ENCODE assay signal across 24 cellular contexts in genomic region chr2:159012142-159012541, GRCh38.
"Had no signal": no experiment of that assay in that cellular context is flagged by ENCODE, and none has a peak within 500 bp of the region (broad histone marks: within the 10 kb centered on the region; RNA-seq: fewer than 3 reads in every experiment).

No MANE protein-coding gene starts in this region.

- DNase-seq: activated CD4-positive, alpha-beta memory T cell treated with anti-CD3 and anti-CD28 coated beads for 36 hours; activated CD4-positive, alpha-beta T cell treated with anti-CD3 and anti-CD28 coated beads for 4 hours; activated T-cell treated with anti-CD3 and anti-CD28 coated beads for 4 hours; amygdala; effector CD4-positive, alpha-beta T cell; esophagus squamous epithelium; foreskin keratinocyte; kidney glomerular epithelial cell; stimulated activated CD4-positive, alpha-beta T cell treated with anti-CD3 and anti-CD28 coated beads, Interleukin-4, amount 100 ng/mL, for 1 hour; stomach; testis; upper lobe of right lung had no signal

- H3K4me3 ChIP-seq: esophagus squamous epithelium, SK-N-MC, skin epidermis, stomach, testis, upper lobe of right lung had no signal

- H3K27ac Mint-ChIP-seq: activated CD4-positive, alpha-beta memory T cell treated with anti-CD3 and anti-CD28 coated beads for 36 hours; activated naive CD8-positive, alpha-beta T cell; activated T-helper 1 cell treated with anti-CD3 and anti-CD28 coated beads, Interleukin-12 subunit alpha, Interleukin-12 subunit beta, Interleukin-2, Interleukin-4 antibody, amounts not matched to agents 30 ng/mL and 10 ng/mL and 1 ng/mL, durations not matched to agents 14 hours and 24 hours and 36 hours; brain; natural killer cell treated with Interleukin-12 subunit alpha and Interleukin-12 subunit beta and Interleukin-15 and Interleukin-18, amount 100 ng/mL, for 72 hours; stimulated activated effector memory CD8-positive, alpha-beta T cell treated with anti-CD3 and anti-CD28 coated beads, Interleukin-12 subunit alpha, Interleukin-12 subunit beta, amount 100 ng/mL, for 72 hours; T-helper 2 cell treated with Interferon-gamma antibody and Interleukin-4, amounts not matched to agents 5 μg/mL and 100 μg/mL, for 36 hours had no signal

- H3K36me3 Mint-ChIP-seq: stimulated activated effector memory CD8-positive, alpha-beta T cell treated with anti-CD3 and anti-CD28 coated beads, Interleukin-12 subunit alpha, Interleukin-12 subunit beta, amount 100 ng/mL, for 72 hours had no signal

- H2AFZ ChIP-seq: parathyroid adenoma had no signal

- ATAC-seq: foreskin keratinocyte; natural killer cell treated with Interleukin-12 subunit alpha and Interleukin-12 subunit beta and Interleukin-15 and Interleukin-18, amount 100 ng/mL, for 72 hours; stimulated activated effector memory CD8-positive, alpha-beta T cell treated with anti-CD3 and anti-CD28 coated beads, Interleukin-12 subunit alpha, Interleukin-12 subunit beta, amount 100 ng/mL, for 72 hours; upper lobe of right lung had no signal

- FAIRE-seq: endothelial cell of umbilical vein, TTC549 had no signal

- H3K9ac ChIP-seq: parathyroid adenoma had no signal

- H3K9me3 ChIP-seq: testis had no signal

- H3K27ac ChIP-seq: foreskin keratinocyte, neutrophil, parathyroid adenoma, SK-N-MC, stomach, testis, upper lobe of right lung had no signal

- H3K27me3 ChIP-seq: esophagus squamous epithelium, foreskin keratinocyte, neutrophil, stomach, testis, upper lobe of right lung had no signal

- H3K4me3 Mint-ChIP-seq: activated CD4-positive, alpha-beta memory T cell treated with anti-CD3 and anti-CD28 coated beads for 36 hours; activated naive CD8-positive, alpha-beta T cell; activated T-helper 1 cell treated with anti-CD3 and anti-CD28 coated beads, Interleukin-12 subunit alpha, Interleukin-12 subunit beta, Interleukin-2, Interleukin-4 antibody, amounts not matched to agents 30 ng/mL and 10 ng/mL and 1 ng/mL, durations not matched to agents 14 hours and 24 hours and 36 hours; brain; natural killer cell treated with Interleukin-12 subunit alpha and Interleukin-12 subunit beta and Interleukin-15 and Interleukin-18, amount 100 ng/mL, for 72 hours; stimulated activated effector memory CD8-positive, alpha-beta T cell treated with anti-CD3 and anti-CD28 coated beads, Interleukin-12 subunit alpha, Interleukin-12 subunit beta, amount 100 ng/mL, for 72 hours; T-helper 2 cell treated with Interferon-gamma antibody and Interleukin-4, amounts not matched to agents 5 μg/mL and 100 μg/mL, for 36 hours had no signal

- H3K4me1 ChIP-seq: testis had no signal

- H3K36me3 ChIP-seq: neutrophil, upper lobe of right lung had no signal
